ENCODE assay signal across 30 cellular contexts in the genomic region with DNA sequence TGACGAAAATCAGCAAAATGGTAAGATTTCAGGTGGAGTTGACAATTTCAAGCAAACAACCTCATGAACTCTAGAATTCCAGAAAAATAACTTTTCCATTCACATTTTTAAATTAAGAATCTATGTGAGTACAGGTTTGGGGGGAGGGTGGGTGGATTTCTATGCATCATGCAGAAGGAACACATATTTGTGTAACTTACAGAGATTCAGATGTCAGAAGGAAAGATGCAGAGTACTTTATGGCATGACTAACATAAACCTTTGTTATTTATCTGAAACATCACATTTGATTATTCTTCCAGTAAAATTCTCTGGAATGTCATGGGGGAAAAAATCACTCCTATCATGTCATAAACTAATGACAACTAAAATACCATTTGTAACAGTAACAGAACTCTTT.
"Had no signal": no experiment of that assay in that cellular context is flagged by ENCODE, and none has a peak within 500 bp of the region (broad histone marks: within the 10 kb centered on the region; RNA-seq: fewer than 3 reads in every experiment).

No MANE protein-coding gene starts in this region.

- H3K4me3 ChIP-seq: breast epithelium, lower lobe of right lung, upper lobe of left lung, vagina had no signal

- H3K9me3 ChIP-seq: breast epithelium, lower lobe of right lung, upper lobe of left lung, vagina had no signal

- H3K4me1 ChIP-seq: breast epithelium, lower lobe of right lung, upper lobe of left lung, vagina had no signal

- H3K4me1 Mint-ChIP-seq: activated naive CD4-positive, alpha-beta T cell treated with anti-CD3 and anti-CD28 coated beads, Interleukin-2, amount 10 ng/mL, durations not matched to agents 7 days and 5 days; activated naive CD8-positive, alpha-beta T cell treated with anti-CD3 and anti-CD28 coated beads, Interleukin-2, amount 10 ng/mL, durations not matched to agents 7 days and 5 days; naive thymus-derived CD8-positive, alpha-beta T cell; stimulated activated memory B cell treated with anti-CD40 and anti-IgM and Interleukin-4, amounts not matched to agents 10 μg/mL and 1 μg/mL and 100 μg/mL, for 72 hours; stimulated activated naive CD8-positive, alpha-beta T cell treated with anti-CD3 and anti-CD28 coated beads, Interleukin-15, amount 100 ng/mL, for 72 hours had no signal

- H3K36me3 Mint-ChIP-seq: activated naive CD4-positive, alpha-beta T cell treated with anti-CD3 and anti-CD28 coated beads, Interleukin-2, amount 10 ng/mL, durations not matched to agents 7 days and 5 days; activated naive CD8-positive, alpha-beta T cell treated with anti-CD3 and anti-CD28 coated beads, Interleukin-2, amount 10 ng/mL, durations not matched to agents 7 days and 5 days; naive thymus-derived CD8-positive, alpha-beta T cell; stimulated activated memory B cell treated with anti-CD40 and anti-IgM and Interleukin-4, amounts not matched to agents 10 μg/mL and 1 μg/mL and 100 μg/mL, for 72 hours had no signal

- H3K4me3 Mint-ChIP-seq: activated naive CD4-positive, alpha-beta T cell treated with anti-CD3 and anti-CD28 coated beads, Interleukin-2, amount 10 ng/mL, durations not matched to agents 7 days and 5 days; activated naive CD8-positive, alpha-beta T cell treated with anti-CD3 and anti-CD28 coated beads, Interleukin-2, amount 10 ng/mL, durations not matched to agents 7 days and 5 days; dendritic cell treated with granulocyte-macrophage colony-stimulating factor and Interleukin-4, amounts not matched to agents 40 ng/mL and 50 ng/mL, for 4 days; endodermal cell; naive thymus-derived CD8-positive, alpha-beta T cell; neural crest cell; stimulated activated memory B cell treated with anti-CD40 and anti-IgM and Interleukin-4, amounts not matched to agents 10 μg/mL and 1 μg/mL and 100 μg/mL, for 72 hours; stimulated activated naive CD8-positive, alpha-beta T cell treated with anti-CD3 and anti-CD28 coated beads, Interleukin-15, amount 100 ng/mL, for 72 hours had no signal

- H3K27ac Mint-ChIP-seq: activated naive CD4-positive, alpha-beta T cell treated with anti-CD3 and anti-CD28 coated beads, Interleukin-2, amount 10 ng/mL, durations not matched to agents 7 days and 5 days; activated naive CD8-positive, alpha-beta T cell treated with anti-CD3 and anti-CD28 coated beads, Interleukin-2, amount 10 ng/mL, durations not matched to agents 7 days and 5 days; dendritic cell treated with granulocyte-macrophage colony-stimulating factor and Interleukin-4, amounts not matched to agents 40 ng/mL and 50 ng/mL, for 4 days; endodermal cell; naive thymus-derived CD8-positive, alpha-beta T cell; stimulated activated memory B cell treated with anti-CD40 and anti-IgM and Interleukin-4, amounts not matched to agents 10 μg/mL and 1 μg/mL and 100 μg/mL, for 72 hours; stimulated activated naive CD8-positive, alpha-beta T cell treated with anti-CD3 and anti-CD28 coated beads, Interleukin-15, amount 100 ng/mL, for 72 hours had no signal

- H3K36me3 ChIP-seq: breast epithelium, lower lobe of right lung, upper lobe of left lung, vagina had no signal

- H3K27me3 Mint-ChIP-seq: activated naive CD4-positive, alpha-beta T cell treated with anti-CD3 and anti-CD28 coated beads, Interleukin-2, amount 10 ng/mL, durations not matched to agents 7 days and 5 days had no signal

- H3K9me3 Mint-ChIP-seq: activated naive CD4-positive, alpha-beta T cell treated with anti-CD3 and anti-CD28 coated beads, Interleukin-2, amount 10 ng/mL, durations not matched to agents 7 days and 5 days; activated naive CD8-positive, alpha-beta T cell treated with anti-CD3 and anti-CD28 coated beads, Interleukin-2, amount 10 ng/mL, durations not matched to agents 7 days and 5 days; endodermal cell; neural crest cell; stimulated activated memory B cell treated with anti-CD40 and anti-IgM and Interleukin-4, amounts not matched to agents 10 μg/mL and 1 μg/mL and 100 μg/mL, for 72 hours; stimulated activated naive CD8-positive, alpha-beta T cell treated with anti-CD3 and anti-CD28 coated beads, Interleukin-15, amount 100 ng/mL, for 72 hours had no signal

- H3K27ac ChIP-seq: breast epithelium, lower lobe of right lung, upper lobe of left lung, vagina, VCaP had no signal

- DNase-seq: activated CD4-positive, alpha-beta T cell treated with anti-CD3 and anti-CD28 coated beads for 4 hours; activated CD4-positive, alpha-beta T cell treated with anti-CD3 and anti-CD28 coated beads, Interleukin-2, amount 50 U/mL, for 4 hours; activated CD8-positive, alpha-beta memory T cell treated with anti-CD3 and anti-CD28 coated beads for 24 hours; activated effector memory CD4-positive, alpha-beta T cell treated with Interleukin-2 at 50 U/mL for 16 hours; activated naive CD4-positive, alpha-beta T cell treated with anti-CD3 and anti-CD28 coated beads, Interleukin-2, amount 10 ng/mL, durations not matched to agents 7 days and 5 days; activated naive CD8-positive, alpha-beta T cell treated with anti-CD3 and anti-CD28 coated beads, Interleukin-2, amount 10 ng/mL, durations not matched to agents 7 days and 5 days; amniotic stem cell; central memory CD4-positive, alpha-beta T cell; endodermal cell; head of caudate nucleus; hypothalamus; kidney glomerular epithelial cell; lower lobe of right lung; mesenchymal stem cell; naive thymus-derived CD8-positive, alpha-beta T cell; posterior cingulate gyrus; right cardiac atrium; small intestine; stimulated activated CD4-positive, alpha-beta T cell treated with anti-CD3 and anti-CD28 coated beads, Interleukin-1b, Interleukin-23, amount 100 ng/mL, for 48 hours; stimulated activated CD4-positive, alpha-beta T cell treated with anti-CD3 and anti-CD28 coated beads, Interleukin-4, amount 100 ng/mL, for 4 hours; stimulated activated CD8-positive, alpha-beta memory T cell treated with anti-CD3 and anti-CD28 coated beads, Interleukin-4, amount 100 ng/mL, for 48 hours; stimulated activated naive CD8-positive, alpha-beta T cell treated with anti-CD3 and anti-CD28 coated beads, Interleukin-15, amount 100 ng/mL, for 72 hours; substantia nigra; upper lobe of left lung had no signal

- H3K27me3 ChIP-seq: breast epithelium, upper lobe of left lung, vagina had no signal
